ENCODE assay signal across 8 cellular contexts in the genomic region with DNA sequence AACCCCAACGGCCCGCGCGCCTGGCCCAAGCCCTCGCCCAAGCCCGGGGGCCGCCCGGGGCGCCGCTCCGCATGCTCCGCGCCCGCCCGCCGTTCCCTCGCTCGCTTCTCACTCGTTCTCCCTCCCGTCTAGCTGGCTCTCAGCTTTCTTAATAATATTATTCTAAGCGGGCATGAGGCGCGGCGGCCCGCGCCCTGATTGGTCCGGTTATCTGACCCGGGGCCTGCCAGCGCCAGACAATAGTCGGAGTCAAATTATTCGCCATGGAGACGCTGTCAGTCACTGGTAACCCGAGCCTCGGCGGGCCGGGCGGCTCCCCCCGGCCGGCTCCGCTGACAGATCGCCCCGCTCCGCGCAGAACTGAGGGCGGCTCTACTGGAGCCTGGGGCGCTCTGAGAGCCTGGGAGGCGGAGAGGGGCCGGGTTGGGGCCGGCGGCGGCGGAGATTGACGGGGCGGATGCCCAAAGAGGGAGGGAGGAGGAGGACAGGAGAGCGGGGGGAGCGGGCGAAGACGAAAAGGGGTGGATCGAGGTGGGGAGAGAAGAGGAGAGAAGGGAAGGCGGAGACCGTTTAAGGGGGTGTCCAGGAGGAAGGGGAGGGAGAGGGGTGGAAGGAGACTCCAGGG. TPM values are rescaled to one million over a fixed set of nuclear protein-coding genes. Genes with fewer than 3 reads are reported as not detected.
A peak's percentile ranks its signal among the peaks of the same experiment; 100 is the strongest.
DNase-seq lines count a peak whose midpoint lies in the region; ATAC-seq and TF ChIP-seq lines count a peak whose summit lies in the region.

A gene (minus strand): TSS at position 150 of the 625 bp plus-strand sequence. CDS start 342 bp downstream, outside the sequence.

- CTCF ChIA-PET in T-cell (lab: Charles Lee) = no interaction called here

- H3K4me3 Mint-ChIP-seq in T-cell = peak within 1 kb of the TSS; percentile 69 to 74 (median 70)

- POLR2A ChIA-PET in T-cell (lab: Charles Lee) = no interaction called here

- H3K27ac Mint-ChIP-seq in T-cell = no peak within 1 kb of the TSS

- peaks cover 49 to 74% of the 10 kb centered on the region in 2 donors for H3K27me3 Mint-ChIP-seq in T-cell

- H3K9me3 ChIP-seq in mucosa of descending colon = no peaks in the 10 kb centered on the region

- no peak for TF ChIP-seq CTCF in NB4 (IDR thresholded peaks at IDR 0.05; ENCODE audit: low read depth, low read length)
- TF ChIP-seq CTCF in mucosa of descending colon (IDR thresholded peaks at IDR 0.05) = no peak

- no peaks in the 10 kb centered on the region for H3K9me3 Mint-ChIP-seq in T-cell

- TF ChIP-seq POLR2A in NB4 (IDR thresholded peaks at IDR 0.05; ENCODE audit: extremely low read depth, insufficient read length) = no peak

- ATAC-seq in T-cell (replicated peaks in 1 of 4) (no peak), esophagus mucosa (peak; percentile 92), mucosa of descending colon (peak; percentile 75), GM21381 (IDR thresholded peaks at IDR 0.05; ENCODE audit: unreplicated experiment) (no peak), GM21528 (IDR thresholded peaks at IDR 0.05; ENCODE audit: low FRiP score, unreplicated experiment) (no peak)

- in situ Hi-C loops in G401 (cut with HindIII; ENCODE audit: low sequenced_read_pairs) = no loop called here

- DNase-seq in G401 (ENCODE audit: low spot score) (peak; percentile 2), NB4 (ENCODE audit: low read depth) (peak; percentile 90), T-cell (no peak), mucosa of descending colon (peak; percentile 74 to 80 (median 75)), ureter (ENCODE audit: low spot score) (peak; percentile 88)

- no peaks in the 10 kb centered on the region for H3K36me3 Mint-ChIP-seq in T-cell

- peak within 1 kb of the TSS; percentile 34 for H3K4me3 ChIP-seq in NB4 (ENCODE audit: low read depth, low read length)
- no peak within 1 kb of the TSS for H3K4me3 ChIP-seq in mucosa of descending colon

- H3K36me3 ChIP-seq in mucosa of descending colon (ENCODE audit: low read depth) = no peaks in the 10 kb centered on the region

- H3K4me1 ChIP-seq in mucosa of descending colon (ENCODE audit: low read depth) = peaks cover 38% of the 10 kb centered on the region

- intact Hi-C loops in mucosa of descending colon (cut with DNase I, micrococcal nuclease) = no loop called here

- H3K4me1 Mint-ChIP-seq in T-cell = peaks cover 24 to 52% (median 50%) of the 10 kb centered on the region in 3 donors

RNA-seq across cellular contexts. Expression of the gene that starts here (rescaled TPM):
- not detected in 2 replicates for total RNA-seq in G401 (2014; rRNA removed; shearing (Covaris generic))
- not detected for total RNA-seq in T-cell
- 0.12 TPM for total RNA-seq in esophagus mucosa
- total RNA-seq in mucosa of descending colon = under 1 TPM in 1 of 3 donors, not detected in 2; 0.12 TPM
- total RNA-seq in ureter = 1.2 TPM

Comparison
In these comparisons a context has a peak if more than half of its experiments do, and no peak if none do; other contexts are left out.
1. Peak in DNase-seq in G401; RNA of the gene not detected or under 1 TPM.
2. Peak in ATAC-seq in esophagus mucosa; RNA of the gene not detected or under 1 TPM.
3. Peak in DNase-seq and ATAC-seq in mucosa of descending colon; RNA of the gene not detected or under 1 TPM.
4. DNase-seq: peak in NB4 (single experiment) and ureter (single experiment); none in T-cell (0 of 34).